ENCODE assay signal across 2 cellular contexts in the genomic region with DNA sequence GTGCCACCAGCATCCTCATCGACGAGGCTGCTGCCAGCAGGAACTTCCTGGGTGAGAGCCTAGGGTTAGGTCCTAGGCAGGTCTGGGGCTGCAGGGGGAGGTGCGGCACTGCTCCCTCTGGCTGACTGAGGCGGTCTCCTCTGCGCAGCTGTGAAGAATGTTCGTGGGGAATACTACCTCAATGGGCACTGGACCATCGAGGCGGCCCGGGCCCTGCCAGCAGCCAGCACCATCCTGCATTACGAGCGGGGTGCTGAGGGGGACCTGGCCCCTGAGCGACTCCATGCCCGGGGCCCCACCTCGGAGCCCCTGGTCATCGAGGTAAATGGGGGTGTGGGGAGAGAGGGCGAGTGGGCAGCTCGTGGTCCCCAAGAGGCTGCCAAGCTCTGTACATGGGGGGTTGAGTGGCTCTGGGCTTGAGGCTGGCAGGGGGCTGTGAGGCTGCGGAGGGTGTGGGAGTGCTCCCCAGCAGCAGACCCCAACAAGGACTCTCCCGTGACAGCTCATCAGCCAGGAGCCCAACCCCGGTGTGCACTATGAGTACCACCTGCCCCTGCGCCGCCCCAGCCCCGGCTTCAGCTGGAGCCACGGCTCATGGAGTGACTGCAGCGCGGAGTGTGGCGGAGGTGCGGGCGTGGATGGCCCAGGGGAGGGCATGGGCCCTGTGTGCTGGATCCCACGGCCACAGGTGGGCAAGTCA.
TF ChIP-seq lines count a peak whose summit lies in the region.

No MANE protein-coding gene starts in this region.

TF ChIP-seq in SK-N-SH, 30 proteins besides CTCF, POLR2A, EP300 and RAD21 (continued from another document):
- TF ChIP-seq, protein P1, sequence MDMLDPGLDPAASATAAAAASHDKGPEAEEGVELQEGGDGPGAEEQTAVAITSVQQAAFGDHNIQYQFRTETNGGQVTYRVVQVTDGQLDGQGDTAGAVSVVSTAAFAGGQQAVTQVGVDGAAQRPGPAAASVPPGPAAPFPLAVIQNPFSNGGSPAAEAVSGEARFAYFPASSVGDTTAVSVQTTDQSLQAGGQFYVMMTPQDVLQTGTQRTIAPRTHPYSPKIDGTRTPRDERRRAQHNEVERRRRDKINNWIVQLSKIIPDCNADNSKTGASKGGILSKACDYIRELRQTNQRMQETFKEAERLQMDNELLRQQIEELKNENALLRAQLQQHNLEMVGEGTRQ (IDR thresholded peaks at IDR 0.05; ENCODE audit: borderline replicate concordance, low read depth, low read length), result no peak
- no peak for TF ChIP-seq FOXM1 (IDR thresholded peaks at IDR 0.05; ENCODE audit: low read depth)

TF ChIP-seq in SK-N-SH treated with all-trans-retinoic acid at 6 μM for 48 hours, 23 proteins besides CTCF, POLR2A, EP300 and RAD21 (continued from another document):
- TF ChIP-seq, protein P2, sequence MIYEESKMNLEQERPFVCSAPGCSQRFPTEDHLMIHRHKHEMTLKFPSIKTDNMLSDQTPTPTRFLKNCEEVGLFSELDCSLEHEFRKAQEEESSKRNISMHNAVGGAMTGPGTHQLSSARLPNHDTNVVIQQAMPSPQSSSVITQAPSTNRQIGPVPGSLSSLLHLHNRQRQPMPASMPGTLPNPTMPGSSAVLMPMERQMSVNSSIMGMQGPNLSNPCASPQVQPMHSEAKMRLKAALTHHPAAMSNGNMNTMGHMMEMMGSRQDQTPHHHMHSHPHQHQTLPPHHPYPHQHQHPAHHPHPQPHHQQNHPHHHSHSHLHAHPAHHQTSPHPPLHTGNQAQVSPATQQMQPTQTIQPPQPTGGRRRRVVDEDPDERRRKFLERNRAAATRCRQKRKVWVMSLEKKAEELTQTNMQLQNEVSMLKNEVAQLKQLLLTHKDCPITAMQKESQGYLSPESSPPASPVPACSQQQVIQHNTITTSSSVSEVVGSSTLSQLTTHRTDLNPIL (CRISPR knock-in tag; IDR thresholded peaks at IDR 0.05; ENCODE audit: low read depth), result no peak
- TF ChIP-seq ZFP3 (CRISPR knock-in tag; IDR thresholded peaks at IDR 0.05), result no peak
TF ChIP-seq in SK-N-SH treated with all-trans-retinoic acid at 6 μM for 48 hours: peak in this region for 0.
